Comparison of ENCODE assay signal across 18 cellular contexts in the genomic region with DNA sequence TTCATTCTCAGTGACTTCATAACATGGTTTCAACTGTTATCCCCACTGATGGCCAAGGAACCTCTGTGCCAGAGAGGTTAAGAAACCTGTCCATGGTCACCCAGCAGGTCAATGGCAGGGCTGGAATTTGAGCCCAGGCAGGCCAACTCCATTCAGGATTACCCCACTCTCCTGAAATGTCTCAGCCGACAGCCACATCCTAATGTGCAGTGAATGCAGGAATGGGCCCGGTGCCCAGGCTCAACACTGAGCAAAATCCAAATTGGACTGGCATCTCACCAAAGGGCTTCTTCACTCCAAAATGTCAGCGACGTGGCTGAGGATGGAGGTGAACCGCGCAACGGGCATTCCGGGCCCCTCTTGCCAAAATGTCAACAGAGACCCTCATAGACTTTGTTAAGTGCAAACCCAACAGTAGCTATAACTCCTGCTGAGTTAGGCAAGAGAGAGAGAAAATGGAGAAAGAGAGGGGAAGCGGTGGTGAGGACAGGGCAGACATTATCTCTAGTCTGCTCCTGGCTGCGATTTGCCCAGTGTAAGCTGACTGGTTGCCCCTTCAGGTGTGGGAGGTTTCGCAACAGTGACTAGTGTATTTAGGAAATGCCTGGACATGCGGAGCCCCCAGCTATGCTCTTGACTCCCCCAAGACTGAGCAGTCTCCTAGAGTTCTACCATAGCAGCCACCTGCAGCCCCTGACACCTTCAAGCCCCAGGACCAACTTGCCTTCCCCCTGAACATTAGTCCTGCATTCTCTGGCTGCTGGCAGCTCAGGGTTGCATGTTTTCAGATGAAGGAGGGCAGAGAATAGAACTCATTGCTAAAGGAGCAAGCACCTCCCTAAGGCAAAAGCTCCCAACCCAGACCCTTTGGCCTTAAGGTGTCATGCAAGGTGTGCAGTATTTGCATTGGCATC.
DNase-seq lines count a peak whose midpoint lies in the region; ATAC-seq and TF ChIP-seq lines count a peak whose summit lies in the region.
"Had no signal": no experiment of that assay in that cellular context is flagged by ENCODE, and none has a peak within 500 bp of the region (broad histone marks: within the 10 kb centered on the region; RNA-seq: fewer than 3 reads in every experiment).

No MANE protein-coding gene starts in this region.

- 82 to 88% methylated on average over 11 to 12 of the region's 12 CpGs for WGBS in endodermal cell (ENCODE audit: insufficient coverage in 1 of 2, insufficient read length in 1 of 2), 2 experiments
- 53% methylated on average over 12 of the region's 12 CpGs for WGBS in liver

- ATAC-seq in GM18907 (IDR thresholded peaks at IDR 0.05; ENCODE audit: unreplicated experiment) (no peak), HG03520 (IDR thresholded peaks at IDR 0.05; ENCODE audit: unreplicated experiment) (no peak)

- no peak overlapping the region for H3K9ac ChIP-seq in endodermal cell (ENCODE audit: extremely low read depth, low read length, poor library complexity, severe bottlenecking)
- H3K9ac ChIP-seq in liver (ENCODE audit: low read depth in 1 of 2, low read length in 2 of 2), result no peak overlapping the region
- H3K9ac ChIP-seq: BLaER1 treated with 17β-estradiol and CSF1 and Interleukin-3, amounts not matched to agents 10 nM and 100 nM had no signal

- H3K27ac Mint-ChIP-seq in T-helper 1 cell treated with Interleukin-12 subunit alpha and Interleukin-12 subunit beta and Interleukin-4 antibody, amounts not matched to agents 30 μg/mL and 1 μg/mL, for 36 hours, result peak overlapping the region; percentile 38
- H3K27ac Mint-ChIP-seq in endodermal cell, result peak overlapping the region; percentile 58
- H3K27ac Mint-ChIP-seq: IgD-negative memory B cell had no signal

- no peak overlapping the region for H3K4me3 Mint-ChIP-seq in T-helper 1 cell treated with Interleukin-12 subunit alpha and Interleukin-12 subunit beta and Interleukin-4 antibody, amounts not matched to agents 30 μg/mL and 1 μg/mL, for 36 hours
- H3K4me3 Mint-ChIP-seq in endodermal cell, result no peak overlapping the region
- H3K4me3 Mint-ChIP-seq: IgD-negative memory B cell had no signal

- no peak for DNase-seq in T-helper 1 cell
- peak; percentile 33 for DNase-seq in GM03348 (ENCODE audit: low spot score)
- DNase-seq in endodermal cell, result peak; percentile 43
- no peak for DNase-seq in NCI-H2196 (lab: John Stamatoyannopoulos, UW; ENCODE audit: unreplicated experiment)
- DNase-seq: EL, NCI-H1436 treated with DMSO at 0.1 percent for 48 hours, NCI-H2081, NCI-H2227 treated with DMSO at 0.1 percent for 48 hours, NCI-H526 treated with DMSO at 0.1 percent for 48 hours, OCI-M1 had no signal

- H3K9me3 ChIP-seq in endodermal cell (ENCODE audit: control insufficient read depth, low read length) (no peaks in the 10 kb centered on the region), liver (ENCODE audit: control insufficient read depth in 4 of 4, low read length in 3 of 4) (peaks cover 0 to 5% (median 0%) of the 10 kb centered on the region in 4 donors)
- H3K9me3 ChIP-seq: BLaER1 treated with 17β-estradiol and CSF1 and Interleukin-3, amounts not matched to agents 10 nM and 100 nM; HAP-1 had no signal

- H3K36me3 ChIP-seq in endodermal cell (ENCODE audit: control insufficient read depth, insufficient read depth, low read length) (no peaks in the 10 kb centered on the region), liver (ENCODE audit: control insufficient read depth in 4 of 4, insufficient read depth in 3 of 4, low read depth in 1 of 4, low read length in 3 of 4) (no peaks in the 10 kb centered on the region)
- H3K36me3 ChIP-seq: BLaER1 treated with 17β-estradiol and CSF1 and Interleukin-3, amounts not matched to agents 10 nM and 100 nM; HAP-1 had no signal

- peak; percentile 22 to 48 for TF ChIP-seq RAD21 in liver (IDR thresholded peaks at IDR 0.05)

- peaks cover 10% of the 10 kb centered on the region for H3K4me1 Mint-ChIP-seq in T-helper 1 cell treated with Interleukin-12 subunit alpha and Interleukin-12 subunit beta and Interleukin-4 antibody, amounts not matched to agents 30 μg/mL and 1 μg/mL, for 36 hours (ENCODE audit: low read depth)
- H3K4me1 Mint-ChIP-seq in endodermal cell, result no peaks in the 10 kb centered on the region
- H3K4me1 Mint-ChIP-seq: IgD-negative memory B cell had no signal

- peaks cover 3% of the 10 kb centered on the region for H3K36me3 Mint-ChIP-seq in T-helper 1 cell treated with Interleukin-12 subunit alpha and Interleukin-12 subunit beta and Interleukin-4 antibody, amounts not matched to agents 30 μg/mL and 1 μg/mL, for 36 hours (ENCODE audit: low read depth)
- H3K36me3 Mint-ChIP-seq in endodermal cell (ENCODE audit: low read depth), result no peaks in the 10 kb centered on the region

- no peak for TF ChIP-seq CTCF in endodermal cell (conservative IDR thresholded peaks at IDR 0.05)
- no peak for TF ChIP-seq CTCF in liver (IDR thresholded peaks at IDR 0.05; ENCODE audit: low read depth, low read length, missing input control)

- no peaks in the 10 kb centered on the region for H3K4me1 ChIP-seq in endodermal cell (ENCODE audit: control insufficient read depth, insufficient read depth, low read length)
- peaks cover 0 to 9% (median 5%) of the 10 kb centered on the region in 4 donors for H3K4me1 ChIP-seq in liver (ENCODE audit: control insufficient read depth in 4 of 4, insufficient read depth in 4 of 4, low read length in 3 of 4)
- H3K4me1 ChIP-seq: HAP-1 had no signal

- peaks cover 3% of the 10 kb centered on the region for H3K27me3 Mint-ChIP-seq in T-helper 1 cell treated with Interleukin-12 subunit alpha and Interleukin-12 subunit beta and Interleukin-4 antibody, amounts not matched to agents 30 μg/mL and 1 μg/mL, for 36 hours (ENCODE audit: low read depth)
- peaks cover 3% of the 10 kb centered on the region for H3K27me3 Mint-ChIP-seq in endodermal cell (ENCODE audit: insufficient read depth)

- no peaks in the 10 kb centered on the region for H3K9me3 Mint-ChIP-seq in T-helper 1 cell treated with Interleukin-12 subunit alpha and Interleukin-12 subunit beta and Interleukin-4 antibody, amounts not matched to agents 30 μg/mL and 1 μg/mL, for 36 hours
- peaks cover 13% of the 10 kb centered on the region for H3K9me3 Mint-ChIP-seq in endodermal cell
- H3K9me3 Mint-ChIP-seq: IgD-negative memory B cell had no signal

- H3K4me3 ChIP-seq in endodermal cell (ENCODE audit: low read length) (no peak overlapping the region), liver (ENCODE audit: low read depth in 1 of 3, low read length in 3 of 3) (no peak overlapping the region)
- H3K4me3 ChIP-seq: BLaER1 treated with 17β-estradiol and CSF1 and Interleukin-3, amounts not matched to agents 10 nM and 100 nM; HAP-1 had no signal

- H3K27me3 ChIP-seq in endodermal cell (ENCODE audit: control insufficient read depth, insufficient read depth, low read length, poor library complexity, severe bottlenecking), result no peaks in the 10 kb centered on the region
- no peaks in the 10 kb centered on the region for H3K27me3 ChIP-seq in liver (ENCODE audit: control insufficient read depth in 4 of 4, insufficient read depth in 4 of 4, low read length in 3 of 4)
- H3K27me3 ChIP-seq: BLaER1 treated with 17β-estradiol and CSF1 and Interleukin-3, amounts not matched to agents 10 nM and 100 nM had no signal

- H3K27ac ChIP-seq in endodermal cell (ENCODE audit: low read depth, low read length) (no peak overlapping the region), liver (ENCODE audit: low read depth in 1 of 2, low read length in 2 of 2) (no peak overlapping the region)
- H3K27ac ChIP-seq: 22Rv1; BLaER1 treated with 17β-estradiol and CSF1 and Interleukin-3, amounts not matched to agents 10 nM and 100 nM had no signal

TF ChIP-seq in liver, 16 proteins besides CTCF, POLR2A, EP300 and RAD21 (continues in another document):
- TF ChIP-seq ZBTB33 (IDR thresholded peaks at IDR 0.05) (no peak), JUND (IDR thresholded peaks at IDR 0.05) (peak in 1 of 2 donors; percentile 66)
- TF ChIP-seq, protein P1, sequence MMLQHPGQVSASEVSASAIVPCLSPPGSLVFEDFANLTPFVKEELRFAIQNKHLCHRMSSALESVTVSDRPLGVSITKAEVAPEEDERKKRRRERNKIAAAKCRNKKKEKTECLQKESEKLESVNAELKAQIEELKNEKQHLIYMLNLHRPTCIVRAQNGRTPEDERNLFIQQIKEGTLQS (IDR thresholded peaks at IDR 0.05), result no peak

Comparison
In these comparisons a context has a peak if more than half of its experiments do, and no peak if none do; other contexts are left out.
1. DNase-seq: peak in GM03348 (single experiment) and endodermal cell (single experiment); none in T-helper 1 cell (0 of 5) and NCI-H2196 (single experiment).